ENCODE assay signal across 16 cellular contexts in the genomic region with DNA sequence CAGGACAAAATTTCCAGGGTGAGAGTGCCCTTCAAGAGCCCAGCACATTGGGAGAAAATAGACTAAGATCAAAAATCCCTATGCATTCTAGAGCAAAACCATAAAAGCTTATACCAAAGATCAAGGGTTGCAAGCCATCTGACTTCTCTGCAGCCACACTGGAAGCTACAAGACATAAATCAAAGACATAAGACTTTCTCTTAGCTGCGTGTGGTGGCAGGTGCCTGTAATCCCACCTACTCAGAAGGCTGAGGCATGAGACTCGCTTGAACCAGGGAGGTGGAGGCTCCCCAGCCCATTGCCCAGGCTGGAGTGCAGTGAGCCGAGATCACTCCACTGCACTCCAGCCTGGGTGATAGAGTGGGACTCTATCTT.
A peak's percentile ranks its signal among the peaks of the same experiment; 100 is the strongest.
DNase-seq lines count a peak whose midpoint lies in the region; ATAC-seq, FAIRE-seq and TF ChIP-seq lines count a peak whose summit lies in the region.
"Had no signal": no experiment of that assay in that cellular context is flagged by ENCODE, and none has a peak within 500 bp of the region (broad histone marks: within the 10 kb centered on the region; RNA-seq: fewer than 3 reads in every experiment).

No MANE protein-coding gene starts in this region.

- no peak overlapping the region for H3K4me3 Mint-ChIP-seq in naive thymus-derived CD8-positive, alpha-beta T cell
- H3K4me3 Mint-ChIP-seq: stimulated activated memory B cell treated with anti-CD40 and anti-IgM and Interleukin-4, amounts not matched to agents 10 μg/mL and 1 μg/mL and 100 μg/mL, for 72 hours had no signal

- intact Hi-C loops in right lobe of liver (cut with DNase I) (loop anchor here in 1 of 2 donors (10.0 kb wide), 1 partner anchor 56 kb away; no protein-coding TSS in a partner anchor), HepG2 (cut with micrococcal nuclease; ENCODE audit: unreplicated experiment) (loop anchor here (5.0 kb wide), 1 partner anchor 64 kb away; no protein-coding TSS in a partner anchor)

- TF ChIP-seq POLR2A in right lobe of liver (IDR thresholded peaks at IDR 0.05) (no peak), HepG2 (IDR thresholded peaks at IDR 0.05; ENCODE audit: insufficient read depth in 1 of 2, low read depth in 2 of 2, low read length in 2 of 2) (no peak)

- H3K27ac Mint-ChIP-seq in naive thymus-derived CD8-positive, alpha-beta T cell = no peak overlapping the region
- H3K27ac Mint-ChIP-seq: stimulated activated memory B cell treated with anti-CD40 and anti-IgM and Interleukin-4, amounts not matched to agents 10 μg/mL and 1 μg/mL and 100 μg/mL, for 72 hours had no signal

- H3K9me3 Mint-ChIP-seq in naive thymus-derived CD8-positive, alpha-beta T cell = peaks cover 0 to 6% (median 2%) of the 10 kb centered on the region in 9 donors

- TF ChIP-seq RAD21 in HepG2 (CRISPR knock-in tag; IDR thresholded peaks at IDR 0.05) = no peak

- H3K4me2 ChIP-seq in HepG2 (ENCODE audit: low read depth, low read length) (no peak overlapping the region), osteoblast (ENCODE audit: insufficient read depth, low read length) (peak overlapping the region; percentile 55)

- CTCF ChIA-PET in HepG2 (lab: Yijun Ruan, JAX; ENCODE audit: low intra/inter-chr PET ratio, low total read pairs) = no interaction called here

- H3K36me3 ChIP-seq in right lobe of liver (no peaks in the 10 kb centered on the region), HepG2 (replicated peaks in 1 of 2; ENCODE audit: control insufficient read depth in 1 of 2, insufficient read depth in 2 of 2, low read length in 2 of 2) (no peaks in the 10 kb centered on the region), osteoblast (ENCODE audit: insufficient read depth, low read length) (no peaks in the 10 kb centered on the region), BE2C (no peaks in the 10 kb centered on the region)
- H3K36me3 ChIP-seq: colonic mucosa, vagina had no signal

- in situ Hi-C loops in HepG2 (cut with HindIII; ENCODE audit: extremely low pct_ligation_motif_present, low pct_unique_long_range_greater_than_20kb) = no loop called here

- no peaks in the 10 kb centered on the region for H4K20me1 ChIP-seq in HepG2 (ENCODE audit: insufficient read depth, low read length)
- no peaks in the 10 kb centered on the region for H4K20me1 ChIP-seq in osteoblast (ENCODE audit: insufficient read depth, low read length)

- no peak for ATAC-seq in right lobe of liver
- no peak for ATAC-seq in HepG2
- no peak for ATAC-seq in naive thymus-derived CD8-positive, alpha-beta T cell
- ATAC-seq: stimulated activated memory B cell treated with anti-CD40 and anti-IgM and Interleukin-4, amounts not matched to agents 10 μg/mL and 1 μg/mL and 100 μg/mL, for 72 hours had no signal

- H3K4me1 ChIP-seq in right lobe of liver (no peaks in the 10 kb centered on the region), HepG2 (ENCODE audit: insufficient read depth, low read length) (no peaks in the 10 kb centered on the region), osteoblast (ENCODE audit: insufficient read depth, low read length) (peaks cover 19% of the 10 kb centered on the region), BE2C (no peaks in the 10 kb centered on the region)
- H3K4me1 ChIP-seq: colonic mucosa had no signal

- H3K79me2 ChIP-seq in HepG2 (ENCODE audit: insufficient read depth, low read length) = no peaks in the 10 kb centered on the region
- no peaks in the 10 kb centered on the region for H3K79me2 ChIP-seq in osteoblast (ENCODE audit: insufficient read depth, low read length)

- TF ChIP-seq EP300 in HepG2 (IDR thresholded peaks at IDR 0.05; ENCODE audit: low read depth in 2 of 2, low read length in 2 of 2) (no peak), HepG2 (CRISPR knock-in tag; IDR thresholded peaks at IDR 0.05; ENCODE audit: borderline replicate concordance) (no peak)

- H3K4me1 Mint-ChIP-seq in naive thymus-derived CD8-positive, alpha-beta T cell = no peaks in the 10 kb centered on the region
- H3K4me1 Mint-ChIP-seq: stimulated activated memory B cell treated with anti-CD40 and anti-IgM and Interleukin-4, amounts not matched to agents 10 μg/mL and 1 μg/mL and 100 μg/mL, for 72 hours had no signal

- no TSS peak for BruUV-seq in HepG2 (replicated peaks; lab: Mats Ljungman, UMichigan)

- H3K4me3 ChIP-seq in right lobe of liver = no peak overlapping the region
- H3K4me3 ChIP-seq in HepG2 (replicated peaks in 1 of 3; ENCODE audit: insufficient read depth in 1 of 3, low read depth in 2 of 3, low read length in 3 of 3) = no peak overlapping the region
- H3K4me3 ChIP-seq in osteoblast (ENCODE audit: insufficient read depth, low read length) = no peak overlapping the region
- H3K4me3 ChIP-seq in BE2C (ENCODE audit: low read depth, low read length) = no peak overlapping the region
- H3K4me3 ChIP-seq: colonic mucosa, mucosa of descending colon, vagina had no signal

- H2AFZ ChIP-seq in HepG2 (ENCODE audit: low read length) (no peak overlapping the region), osteoblast (ENCODE audit: low read length) (no peak overlapping the region)

- H3K27me3 ChIP-seq in right lobe of liver (no peaks in the 10 kb centered on the region), HepG2 (ENCODE audit: control insufficient read depth in 1 of 2, insufficient read depth in 2 of 2, low read length in 2 of 2) (peaks cover 3 to 8% of the 10 kb centered on the region in 2 experiments; a peak in 4 of 5 replicates), osteoblast (ENCODE audit: insufficient read depth, low read length) (no peaks in the 10 kb centered on the region), BE2C (no peaks in the 10 kb centered on the region)
- H3K27me3 ChIP-seq: colonic mucosa, vagina had no signal

- peaks cover 0 to 6% (median 0%) of the 10 kb centered on the region in 3 donors for H3K36me3 Mint-ChIP-seq in naive thymus-derived CD8-positive, alpha-beta T cell
- H3K36me3 Mint-ChIP-seq: stimulated activated memory B cell treated with anti-CD40 and anti-IgM and Interleukin-4, amounts not matched to agents 10 μg/mL and 1 μg/mL and 100 μg/mL, for 72 hours had no signal

- DNase-seq in right lobe of liver = no peak
- no peak for DNase-seq in HepG2 (ENCODE audit: low spot score)
- no peak for DNase-seq in epithelial cell of prostate (ENCODE audit: low read depth, low spot score)
- no peak for DNase-seq in osteoblast (ENCODE audit: insufficient read length, low spot score, missing footprints)
- DNase-seq in activated CD4-positive, alpha-beta T cell treated with anti-CD3 and anti-CD28 coated beads for 4 hours = no peak
- no peak for DNase-seq in stimulated activated CD4-positive, alpha-beta T cell treated with anti-CD3 and anti-CD28 coated beads, Interleukin-12 subunit alpha, Interleukin-12 subunit beta, amount 100 ng/mL, for 4 hours
- no peak for DNase-seq in naive thymus-derived CD8-positive, alpha-beta T cell
- no peak for DNase-seq in BE2C
- DNase-seq: activated CD4-positive, CD25-positive, alpha-beta regulatory T cell; activated effector memory CD4-positive, alpha-beta T cell treated with Interleukin-2 at 50 U/mL for 16 hours; colonic mucosa; KG1; mucosa of descending colon; small intestine had no signal

- H3K27me3 Mint-ChIP-seq in naive thymus-derived CD8-positive, alpha-beta T cell = peaks cover 5 to 14% (median 8%) of the 10 kb centered on the region in 5 donors

- POLR2A ChIA-PET in HepG2 (lab: Yijun Ruan, JAX) = interaction anchor here (1.0 kb wide), 1 partner anchor 12 kb away, joined by 4 read pairs; no protein-coding TSS in a partner anchor
- POLR2A ChIA-PET in naive thymus-derived CD8-positive, alpha-beta T cell (lab: Charles Lee) = no interaction called here

- H3K27ac ChIP-seq in right lobe of liver = peak overlapping the region in 2 of 3 donors; percentile 39 to 67
- H3K27ac ChIP-seq in HepG2 (ENCODE audit: extremely low read length, insufficient read depth, low read length) = no peak overlapping the region
- peak overlapping the region; percentile 90 for H3K27ac ChIP-seq in epithelial cell of prostate
- H3K27ac ChIP-seq in osteoblast (ENCODE audit: low read depth, low read length) = peak overlapping the region; percentile 76
- H3K27ac ChIP-seq: vagina had no signal

- no peak for FAIRE-seq in HepG2 (lab: Jason Lieb, UNC)
- FAIRE-seq: small intestine had no signal

- WGBS in right lobe of liver (ENCODE audit: insufficient coverage, low coverage, low lambda C conversion rate, missing lambda C conversion rate) = 68% methylated on average over 3 of the region's 3 CpGs
- 21% methylated on average over 3 of the region's 3 CpGs for WGBS in HepG2 (ENCODE audit: low lambda C conversion rate)

- H3K9ac ChIP-seq in HepG2 (ENCODE audit: insufficient read depth, low read depth, low read length) = no peak overlapping the region

- no peak for TF ChIP-seq CTCF in right lobe of liver (IDR thresholded peaks at IDR 0.05)
- TF ChIP-seq CTCF in HepG2 (CRISPR knock-in tag; IDR thresholded peaks at IDR 0.05) = no peak
- no peak for TF ChIP-seq CTCF in osteoblast (IDR thresholded peaks at IDR 0.05; ENCODE audit: extremely low read depth, low read depth, low read length)
- TF ChIP-seq CTCF in BE2C (IDR thresholded peaks at IDR 0.05; ENCODE audit: low read depth, low read length) = no peak

- H3K9me3 ChIP-seq in right lobe of liver (no peaks in the 10 kb centered on the region), HepG2 (ENCODE audit: low read length) (no peaks in the 10 kb centered on the region), osteoblast (ENCODE audit: low read depth, low read length) (peaks cover 2% of the 10 kb centered on the region), BE2C (no peaks in the 10 kb centered on the region)
- H3K9me3 ChIP-seq: colonic mucosa, vagina had no signal

TF ChIP-seq in HepG2, 621 proteins besides CTCF, POLR2A, EP300 and RAD21 (continues in another document):
- TF ChIP-seq SETDB1 (CRISPR knock-in tag; IDR thresholded peaks at IDR 0.05; ENCODE audit: borderline replicate concordance) = no peak
- TF ChIP-seq ZNF180 (CRISPR knock-in tag; IDR thresholded peaks at IDR 0.05; ENCODE audit: borderline replicate concordance, low read depth) = no peak
- no peak for TF ChIP-seq ZNF468 (CRISPR knock-in tag; IDR thresholded peaks at IDR 0.05)
- TF ChIP-seq RBM22 (optimal IDR thresholded peaks at IDR 0.05; ENCODE audit: low read length) = no peak
- TF ChIP-seq NRL (CRISPR knock-in tag; IDR thresholded peaks at IDR 0.05; ENCODE audit: borderline replicate concordance) = no peak
- TF ChIP-seq, protein P1, sequence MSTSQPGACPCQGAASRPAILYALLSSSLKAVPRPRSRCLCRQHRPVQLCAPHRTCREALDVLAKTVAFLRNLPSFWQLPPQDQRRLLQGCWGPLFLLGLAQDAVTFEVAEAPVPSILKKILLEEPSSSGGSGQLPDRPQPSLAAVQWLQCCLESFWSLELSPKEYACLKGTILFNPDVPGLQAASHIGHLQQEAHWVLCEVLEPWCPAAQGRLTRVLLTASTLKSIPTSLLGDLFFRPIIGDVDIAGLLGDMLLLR (CRISPR knock-in tag; IDR thresholded peaks at IDR 0.05) = no peak
- TF ChIP-seq ZNF777 (CRISPR knock-in tag; IDR thresholded peaks at IDR 0.05) = no peak
- no peak for TF ChIP-seq MAFK (conservative IDR thresholded peaks at IDR 0.05 in 1 of 2, IDR thresholded peaks at IDR 0.05 in 1 of 2; ENCODE audit: low read length in 2 of 2)
